1 cellular context compared by ENCODE assay signal in the genomic region with DNA sequence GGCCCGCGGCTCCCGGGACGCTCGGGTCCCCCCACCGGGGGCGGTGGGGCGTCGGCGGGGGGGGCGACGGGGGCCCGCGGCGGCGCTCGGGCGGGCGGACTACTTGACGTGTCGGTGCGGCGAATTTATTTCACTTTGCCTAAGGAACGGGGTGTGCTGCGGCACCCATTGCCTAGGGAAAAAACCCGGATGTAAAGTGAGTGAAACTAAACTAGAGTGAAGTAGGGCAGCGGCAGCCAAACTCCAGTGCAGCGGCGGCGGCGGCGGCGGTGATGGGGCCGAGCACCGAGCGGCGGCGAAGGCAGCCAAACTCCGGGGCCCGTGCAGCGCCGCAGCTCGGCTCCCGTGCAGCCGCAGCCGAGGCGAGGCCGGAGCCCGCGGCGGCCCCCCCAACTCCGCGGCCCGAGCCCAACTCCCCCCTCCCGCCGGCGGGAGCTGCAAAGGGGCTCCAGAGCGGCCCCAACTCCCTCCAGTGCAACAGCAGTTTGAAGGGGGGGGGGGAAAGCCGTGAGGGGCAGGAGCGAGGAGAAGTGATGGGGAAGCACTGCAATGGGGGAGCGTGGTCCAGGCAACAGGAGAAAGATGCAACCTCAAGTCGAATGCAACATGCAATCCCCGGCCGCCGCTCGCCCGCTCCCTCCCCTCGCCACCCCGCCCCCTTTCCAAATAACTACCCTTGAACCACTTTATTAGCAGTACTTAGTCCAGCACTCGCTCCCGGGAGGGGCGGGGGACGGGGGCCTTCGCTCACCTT.
TF ChIP-seq lines count a peak whose summit lies in the region.

No MANE protein-coding gene starts in this region.

TF ChIP-seq in GM12878, 131 proteins besides CTCF, POLR2A, EP300 and RAD21 (continued from another document and continues in another):
- TF ChIP-seq, protein P1, sequence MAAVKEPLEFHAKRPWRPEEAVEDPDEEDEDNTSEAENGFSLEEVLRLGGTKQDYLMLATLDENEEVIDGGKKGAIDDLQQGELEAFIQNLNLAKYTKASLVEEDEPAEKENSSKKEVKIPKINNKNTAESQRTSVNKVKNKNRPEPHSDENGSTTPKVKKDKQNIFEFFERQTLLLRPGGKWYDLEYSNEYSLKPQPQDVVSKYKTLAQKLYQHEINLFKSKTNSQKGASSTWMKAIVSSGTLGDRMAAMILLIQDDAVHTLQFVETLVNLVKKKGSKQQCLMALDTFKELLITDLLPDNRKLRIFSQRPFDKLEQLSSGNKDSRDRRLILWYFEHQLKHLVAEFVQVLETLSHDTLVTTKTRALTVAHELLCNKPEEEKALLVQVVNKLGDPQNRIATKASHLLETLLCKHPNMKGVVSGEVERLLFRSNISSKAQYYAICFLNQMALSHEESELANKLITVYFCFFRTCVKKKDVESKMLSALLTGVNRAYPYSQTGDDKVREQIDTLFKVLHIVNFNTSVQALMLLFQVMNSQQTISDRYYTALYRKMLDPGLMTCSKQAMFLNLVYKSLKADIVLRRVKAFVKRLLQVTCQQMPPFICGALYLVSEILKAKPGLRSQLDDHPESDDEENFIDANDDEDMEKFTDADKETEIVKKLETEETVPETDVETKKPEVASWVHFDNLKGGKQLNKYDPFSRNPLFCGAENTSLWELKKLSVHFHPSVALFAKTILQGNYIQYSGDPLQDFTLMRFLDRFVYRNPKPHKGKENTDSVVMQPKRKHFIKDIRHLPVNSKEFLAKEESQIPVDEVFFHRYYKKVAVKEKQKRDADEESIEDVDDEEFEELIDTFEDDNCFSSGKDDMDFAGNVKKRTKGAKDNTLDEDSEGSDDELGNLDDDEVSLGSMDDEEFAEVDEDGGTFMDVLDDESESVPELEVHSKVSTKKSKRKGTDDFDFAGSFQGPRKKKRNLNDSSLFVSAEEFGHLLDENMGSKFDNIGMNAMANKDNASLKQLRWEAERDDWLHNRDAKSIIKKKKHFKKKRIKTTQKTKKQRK (IDR thresholded peaks at IDR 0.05; ENCODE audit: low read depth, low read length): no peak
- no peak for TF ChIP-seq NFXL1 (IDR thresholded peaks at IDR 0.05; ENCODE audit: borderline replicate concordance)
- TF ChIP-seq, protein P2, sequence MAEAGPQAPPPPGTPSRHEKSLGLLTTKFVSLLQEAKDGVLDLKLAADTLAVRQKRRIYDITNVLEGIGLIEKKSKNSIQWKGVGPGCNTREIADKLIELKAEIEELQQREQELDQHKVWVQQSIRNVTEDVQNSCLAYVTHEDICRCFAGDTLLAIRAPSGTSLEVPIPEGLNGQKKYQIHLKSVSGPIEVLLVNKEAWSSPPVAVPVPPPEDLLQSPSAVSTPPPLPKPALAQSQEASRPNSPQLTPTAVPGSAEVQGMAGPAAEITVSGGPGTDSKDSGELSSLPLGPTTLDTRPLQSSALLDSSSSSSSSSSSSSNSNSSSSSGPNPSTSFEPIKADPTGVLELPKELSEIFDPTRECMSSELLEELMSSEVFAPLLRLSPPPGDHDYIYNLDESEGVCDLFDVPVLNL (IDR thresholded peaks at IDR 0.05; ENCODE audit: low read depth, low read length): no peak
- no peak for TF ChIP-seq SREBF2 (IDR thresholded peaks at IDR 0.05; ENCODE audit: low read length)
- TF ChIP-seq ZNF207 (IDR thresholded peaks at IDR 0.05; ENCODE audit: borderline replicate concordance): no peak
- no peak for TF ChIP-seq STAT3 (IDR thresholded peaks at IDR 0.05; ENCODE audit: low read depth, low read length)
- TF ChIP-seq BCLAF1 (IDR thresholded peaks at IDR 0.05): no peak
- peak; percentile 43 for TF ChIP-seq SMAD1 (IDR thresholded peaks at IDR 0.05; ENCODE audit: low read depth, partially characterized antibody)
- 0 out of 3 replicates have a peak, but pooled peaks of 1 of the 2 experiments have one; percentile 42 for TF ChIP-seq EGR1 (IDR thresholded peaks at IDR 0.05; ENCODE audit: borderline replicate concordance in 1 of 2, low read depth in 2 of 2, low read length in 2 of 2)
- peak; percentile 71 for TF ChIP-seq CREB1 (IDR thresholded peaks at IDR 0.05; ENCODE audit: low read depth)
- TF ChIP-seq, protein P3, sequence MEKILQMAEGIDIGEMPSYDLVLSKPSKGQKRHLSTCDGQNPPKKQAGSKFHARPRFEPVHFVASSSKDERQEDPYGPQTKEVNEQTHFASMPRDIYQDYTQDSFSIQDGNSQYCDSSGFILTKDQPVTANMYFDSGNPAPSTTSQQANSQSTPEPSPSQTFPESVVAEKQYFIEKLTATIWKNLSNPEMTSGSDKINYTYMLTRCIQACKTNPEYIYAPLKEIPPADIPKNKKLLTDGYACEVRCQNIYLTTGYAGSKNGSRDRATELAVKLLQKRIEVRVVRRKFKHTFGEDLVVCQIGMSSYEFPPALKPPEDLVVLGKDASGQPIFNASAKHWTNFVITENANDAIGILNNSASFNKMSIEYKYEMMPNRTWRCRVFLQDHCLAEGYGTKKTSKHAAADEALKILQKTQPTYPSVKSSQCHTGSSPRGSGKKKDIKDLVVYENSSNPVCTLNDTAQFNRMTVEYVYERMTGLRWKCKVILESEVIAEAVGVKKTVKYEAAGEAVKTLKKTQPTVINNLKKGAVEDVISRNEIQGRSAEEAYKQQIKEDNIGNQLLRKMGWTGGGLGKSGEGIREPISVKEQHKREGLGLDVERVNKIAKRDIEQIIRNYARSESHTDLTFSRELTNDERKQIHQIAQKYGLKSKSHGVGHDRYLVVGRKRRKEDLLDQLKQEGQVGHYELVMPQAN (conservative IDR thresholded peaks at IDR 0.05): peak; percentile 56; the same call in 1 of the 2 replicates
- TF ChIP-seq NR2C2 (IDR thresholded peaks at IDR 0.05; ENCODE audit: borderline replicate concordance, control insufficient read depth, insufficient read length, low read depth): no peak
- no peak for TF ChIP-seq ZBTB40 (IDR thresholded peaks at IDR 0.05; ENCODE audit: borderline replicate concordance)
- TF ChIP-seq IRF4 (IDR thresholded peaks at IDR 0.05; ENCODE audit: low read depth, low read length): no peak
- peak; percentile 27; the same call in 1 of the 2 replicates for TF ChIP-seq SMARCA5 (IDR thresholded peaks at IDR 0.05)
- TF ChIP-seq SREBF1 (IDR thresholded peaks at IDR 0.05; ENCODE audit: low read length): no peak
- TF ChIP-seq CHD4 (IDR thresholded peaks at IDR 0.05): no peak
- TF ChIP-seq ZNF384 (IDR thresholded peaks at IDR 0.05; ENCODE audit: borderline replicate concordance, low read depth, low read length): no peak
- TF ChIP-seq MLLT1 (IDR thresholded peaks at IDR 0.05): no peak
- TF ChIP-seq BMI1 (IDR thresholded peaks at IDR 0.05; ENCODE audit: borderline replicate concordance): no peak
- TF ChIP-seq RCOR1 (conservative IDR thresholded peaks at IDR 0.05; ENCODE audit: low read depth, low read length): peak; percentile 98
- no peak for TF ChIP-seq CEBPB (IDR thresholded peaks at IDR 0.05; ENCODE audit: borderline replicate concordance in 1 of 2, low read depth in 2 of 2, low read length in 2 of 2)
- TF ChIP-seq RELA (IDR thresholded peaks at IDR 0.05; ENCODE audit: borderline replicate concordance, partially characterized antibody): peak; percentile 31
- TF ChIP-seq, protein P4, sequence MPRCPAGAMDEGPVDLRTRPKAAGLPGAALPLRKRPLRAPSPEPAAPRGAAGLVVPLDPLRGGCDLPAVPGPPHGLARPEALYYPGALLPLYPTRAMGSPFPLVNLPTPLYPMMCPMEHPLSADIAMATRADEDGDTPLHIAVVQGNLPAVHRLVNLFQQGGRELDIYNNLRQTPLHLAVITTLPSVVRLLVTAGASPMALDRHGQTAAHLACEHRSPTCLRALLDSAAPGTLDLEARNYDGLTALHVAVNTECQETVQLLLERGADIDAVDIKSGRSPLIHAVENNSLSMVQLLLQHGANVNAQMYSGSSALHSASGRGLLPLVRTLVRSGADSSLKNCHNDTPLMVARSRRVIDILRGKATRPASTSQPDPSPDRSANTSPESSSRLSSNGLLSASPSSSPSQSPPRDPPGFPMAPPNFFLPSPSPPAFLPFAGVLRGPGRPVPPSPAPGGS (IDR thresholded peaks at IDR 0.05; ENCODE audit: borderline replicate concordance, insufficient read depth, low read depth, low read length, poor library complexity, severe bottlenecking): no peak
- TF ChIP-seq SP1 (IDR thresholded peaks at IDR 0.05; ENCODE audit: low read depth, low read length): no peak
- peak in 1 of 2 experiments; percentile 91; a peak in 2 of 4 replicates for TF ChIP-seq BHLHE40 (IDR thresholded peaks at IDR 0.05; ENCODE audit: borderline replicate concordance in 1 of 2, low read depth in 2 of 2, low read length in 1 of 2)
- TF ChIP-seq PAX5 (IDR thresholded peaks at IDR 0.05; ENCODE audit: borderline replicate concordance, low read depth, low read length): 0 out of 2 replicates have a peak, but pooled peaks have one; percentile 4
- TF ChIP-seq TAF1 (IDR thresholded peaks at IDR 0.05; ENCODE audit: borderline replicate concordance, low read depth, low read length): peak; percentile 46; the same call in 1 of the 2 replicates
- 0 out of 4 replicates have a peak, but pooled peaks of 1 of the 2 experiments have one; percentile 18 for TF ChIP-seq IKZF2 (IDR thresholded peaks at IDR 0.05)
- TF ChIP-seq PRDM15 (CRISPR knock-in tag; IDR thresholded peaks at IDR 0.05): no peak
- TF ChIP-seq TCF12 (IDR thresholded peaks at IDR 0.05; ENCODE audit: low read depth, low read length): peak; percentile 82
- no peak for TF ChIP-seq HCFC1 (IDR thresholded peaks at IDR 0.05; ENCODE audit: low read length)
